ENCODE assay signal across 8 cellular contexts in the genomic region with DNA sequence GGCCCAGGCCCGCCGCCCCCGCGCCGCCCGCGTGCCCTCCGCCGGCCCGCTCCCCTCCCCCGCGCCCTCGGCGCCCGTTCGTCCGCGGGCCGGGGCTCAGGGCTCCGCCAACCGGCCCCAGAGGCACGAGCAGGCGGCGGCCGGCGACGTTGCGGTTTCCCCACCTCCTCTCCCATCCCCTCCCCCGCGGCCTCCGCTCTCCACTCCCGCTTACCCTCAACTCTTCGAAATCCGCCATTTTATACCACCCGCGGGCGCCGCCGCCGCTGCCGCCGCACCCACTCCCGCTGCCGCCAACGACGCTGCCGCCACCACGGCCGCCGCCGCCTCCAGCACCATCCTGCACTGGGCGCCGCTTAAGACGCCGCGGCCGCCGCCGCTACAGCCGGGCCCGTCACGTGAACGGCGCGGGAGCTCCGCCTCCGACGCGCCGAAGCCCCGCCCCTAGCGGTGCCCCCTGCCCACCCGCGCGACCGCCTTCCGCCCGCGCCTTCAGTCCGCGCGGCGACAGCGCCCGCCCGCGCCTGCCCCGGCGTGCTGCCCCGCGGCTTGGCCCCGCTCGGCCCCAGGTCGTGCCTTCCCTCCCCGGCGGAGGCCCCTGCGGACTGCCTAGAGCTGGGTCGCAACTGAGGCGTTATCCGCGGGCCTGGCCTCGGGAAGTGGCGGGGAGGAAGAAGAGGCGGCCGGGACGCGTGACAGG. TPM values are rescaled to one million over a fixed set of nuclear protein-coding genes. Genes with fewer than 3 reads are reported as not detected.
DNase-seq lines count a peak whose midpoint lies in the region; ATAC-seq, FAIRE-seq and TF ChIP-seq lines count a peak whose summit lies in the region.

A gene with protein sequence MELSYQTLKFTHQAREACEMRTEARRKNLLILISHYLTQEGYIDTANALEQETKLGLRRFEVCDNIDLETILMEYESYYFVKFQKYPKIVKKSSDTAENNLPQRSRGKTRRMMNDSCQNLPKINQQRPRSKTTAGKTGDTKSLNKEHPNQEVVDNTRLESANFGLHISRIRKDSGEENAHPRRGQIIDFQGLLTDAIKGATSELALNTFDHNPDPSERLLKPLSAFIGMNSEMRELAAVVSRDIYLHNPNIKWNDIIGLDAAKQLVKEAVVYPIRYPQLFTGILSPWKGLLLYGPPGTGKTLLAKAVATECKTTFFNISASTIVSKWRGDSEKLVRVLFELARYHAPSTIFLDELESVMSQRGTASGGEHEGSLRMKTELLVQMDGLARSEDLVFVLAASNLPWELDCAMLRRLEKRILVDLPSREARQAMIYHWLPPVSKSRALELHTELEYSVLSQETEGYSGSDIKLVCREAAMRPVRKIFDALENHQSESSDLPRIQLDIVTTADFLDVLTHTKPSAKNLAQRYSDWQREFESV (plus strand): TSS at position 495 of the 700 bp plus-strand sequence. CDS start 29,271 bp downstream, outside the sequence.
A gene with protein sequence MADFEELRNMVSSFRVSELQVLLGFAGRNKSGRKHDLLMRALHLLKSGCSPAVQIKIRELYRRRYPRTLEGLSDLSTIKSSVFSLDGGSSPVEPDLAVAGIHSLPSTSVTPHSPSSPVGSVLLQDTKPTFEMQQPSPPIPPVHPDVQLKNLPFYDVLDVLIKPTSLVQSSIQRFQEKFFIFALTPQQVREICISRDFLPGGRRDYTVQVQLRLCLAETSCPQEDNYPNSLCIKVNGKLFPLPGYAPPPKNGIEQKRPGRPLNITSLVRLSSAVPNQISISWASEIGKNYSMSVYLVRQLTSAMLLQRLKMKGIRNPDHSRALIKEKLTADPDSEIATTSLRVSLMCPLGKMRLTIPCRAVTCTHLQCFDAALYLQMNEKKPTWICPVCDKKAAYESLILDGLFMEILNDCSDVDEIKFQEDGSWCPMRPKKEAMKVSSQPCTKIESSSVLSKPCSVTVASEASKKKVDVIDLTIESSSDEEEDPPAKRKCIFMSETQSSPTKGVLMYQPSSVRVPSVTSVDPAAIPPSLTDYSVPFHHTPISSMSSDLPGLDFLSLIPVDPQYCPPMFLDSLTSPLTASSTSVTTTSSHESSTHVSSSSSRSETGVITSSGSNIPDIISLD (minus strand): TSS at position 400 of the 700 bp plus-strand sequence. CDS start 162 bp downstream, at position 238.

- peaks cover 20% of the 10 kb centered on the region; the same call in 1 of the 2 replicates for H4K20me1 ChIP-seq in OCI-LY7 (ENCODE audit: insufficient read depth, low read length)

- peaks cover 43% of the 10 kb centered on the region for H3K4me1 Mint-ChIP-seq in activated T-cell treated with anti-CD3 and anti-CD28 coated beads, Interleukin-2, amount 50 U/mL, for 4 hours (ENCODE audit: low read depth)

- H3K4me1 ChIP-seq in OCI-LY7 (ENCODE audit: insufficient read depth, low read length, poor library complexity, severe bottlenecking) (peaks cover 12% of the 10 kb centered on the region), esophagus muscularis mucosa (peaks cover 27 to 46% (median 33%) of the 10 kb centered on the region in 4 donors)

- peak within 1 kb of the TSS; percentile 88; the same call in 1 of the 2 replicates for H2AFZ ChIP-seq in OCI-LY7 (ENCODE audit: low read length)

- H3K36me3 Mint-ChIP-seq in activated T-cell treated with anti-CD3 and anti-CD28 coated beads, Interleukin-2, amount 50 U/mL, for 4 hours (ENCODE audit: insufficient read depth) = no peaks in the 10 kb centered on the region

- no peak for TF ChIP-seq EP300 in esophagus muscularis mucosa (IDR thresholded peaks at IDR 0.05)

- H3K27ac ChIP-seq in OCI-LY7 (ENCODE audit: low read depth, low read length, poor library complexity, severe bottlenecking) (peak within 1 kb of the TSS; percentile 65), esophagus muscularis mucosa (replicated peaks in 1 of 4) (peak within 1 kb of the TSS; percentile 90 to 94 (median 92))

- peaks cover 44% of the 10 kb centered on the region for H3K79me2 ChIP-seq in OCI-LY7 (ENCODE audit: insufficient read depth, low read depth, low read length)

- intact Hi-C loops in OCI-LY7 (cut with micrococcal nuclease; ENCODE audit: unreplicated experiment) = no loop called here
- intact Hi-C loops in esophagus muscularis mucosa (cut with DNase I) = loop anchor here (10.0 kb wide), 1 partner anchor 228 kb away; no protein-coding TSS in a partner anchor

- H3K4me3 Mint-ChIP-seq in activated T-cell treated with anti-CD3 and anti-CD28 coated beads, Interleukin-2, amount 50 U/mL, for 4 hours = peak within 1 kb of the TSS; percentile 86

- peak; percentile 82 for ATAC-seq in GM21360 (IDR thresholded peaks at IDR 0.05; ENCODE audit: unreplicated experiment)
- ATAC-seq in activated T-cell treated with anti-CD3 and anti-CD28 coated beads, Interleukin-2, amount 50 U/mL, for 4 hours = peak; percentile 89

- FAIRE-seq in HTR-8/SVneo (lab: Jason Lieb, UNC) = no peak

- no peaks in the 10 kb centered on the region for H3K27me3 ChIP-seq in esophagus muscularis mucosa

- no TSS peak for BruUV-seq in OCI-LY7 (replicated peaks; lab: Mats Ljungman, UMichigan)

- POLR2A ChIA-PET in OCI-LY7 (lab: Charles Lee) = interaction anchor here (0.5 kb wide), 1 partner anchor 180 kb away, joined by 3 read pairs; no protein-coding TSS in a partner anchor

- CTCF ChIA-PET in OCI-LY7 (lab: Charles Lee; ENCODE audit: unreplicated experiment) = no interaction called here

- WGBS in esophagus muscularis mucosa = 3% methylated on average over 15 of the region's 107 CpGs

- no peaks in the 10 kb centered on the region for H3K9me2 ChIP-seq in OCI-LY7 (ENCODE audit: insufficient read depth, low read length)

- DNase-seq in D341Med (ENCODE audit: low spot score) (peak; percentile 99), HTR-8/SVneo (ENCODE audit: insufficient read length, low spot score) (peak; percentile 57), OCI-LY7 (ENCODE audit: low spot score) (peak; percentile 85), esophagus muscularis mucosa (ENCODE audit: extremely low spot score) (peak; percentile 92), myocyte (ENCODE audit: low read depth) (peak; percentile 81)
- DNase-seq in activated T-cell treated with anti-CD3 and anti-CD28 coated beads, Interleukin-2, amount 50 U/mL, for 4 hours = peak; percentile 69
- peak; percentile 34 to 75 for DNase-seq in stimulated activated CD8-positive, alpha-beta memory T cell treated with anti-CD3 and anti-CD28 coated beads, Interleukin-7, amount 100 ng/mL, for 4 hours (ENCODE audit: low read depth in 2 of 2)

- no peaks in the 10 kb centered on the region for H3K36me3 ChIP-seq in OCI-LY7 (ENCODE audit: insufficient read depth, low read length)
- no peaks in the 10 kb centered on the region for H3K36me3 ChIP-seq in esophagus muscularis mucosa

- TF ChIP-seq CTCF in OCI-LY7 (conservative IDR thresholded peaks at IDR 0.05; ENCODE audit: low read length) = no peak
- peak in 1 of 3 experiments; percentile 7 for TF ChIP-seq CTCF in esophagus muscularis mucosa (IDR thresholded peaks at IDR 0.05)

- TF ChIP-seq POLR2A in esophagus muscularis mucosa (IDR thresholded peaks at IDR 0.05; ENCODE audit: low read depth) = peak; percentile 18

- H3K4me3 ChIP-seq in OCI-LY7 (ENCODE audit: low read depth, low read length, poor library complexity, severe bottlenecking) (peak within 1 kb of the TSS; percentile 90), esophagus muscularis mucosa (peak within 1 kb of the TSS; percentile 79 to 91 (median 83))

- no peaks in the 10 kb centered on the region for H3K27me3 Mint-ChIP-seq in activated T-cell treated with anti-CD3 and anti-CD28 coated beads, Interleukin-2, amount 50 U/mL, for 4 hours (ENCODE audit: low read depth)

- H3K9me3 Mint-ChIP-seq in activated T-cell treated with anti-CD3 and anti-CD28 coated beads, Interleukin-2, amount 50 U/mL, for 4 hours = no peaks in the 10 kb centered on the region

- H3K4me2 ChIP-seq in OCI-LY7 (ENCODE audit: low read length) = peak within 1 kb of the TSS; percentile 93

- H3K9me3 ChIP-seq in OCI-LY7 (ENCODE audit: low read length) (no peaks in the 10 kb centered on the region), esophagus muscularis mucosa (no peaks in the 10 kb centered on the region)

RNA-seq across cellular contexts. Expression of the first gene that starts in this region (rescaled TPM):
- total RNA-seq in OCI-LY7 (2014; rRNA removed; shearing (Covaris generic)) = 5.7 and 8.1 TPM in 2 replicates
- total RNA-seq in OCI-LY7 (2022) (13.9 and 16.1 TPM in 2 replicates), esophagus muscularis mucosa (1 to 10 TPM in 3 of 4 donors, under 1 TPM in 1; 0.50 to 5.0 (median 4.3) TPM), myocyte (10.4 and 13.9 TPM in 2 replicates)
- total RNA-seq in activated T-cell treated with anti-CD3 and anti-CD28 coated beads, Interleukin-2, amount 50 U/mL, for 4 hours = 1 to 10 TPM in 1 of 3 donors, under 1 TPM in 2; 0.54 to 1.0 (median 0.61) TPM
- 5.8 TPM for polyA plus RNA-seq in myocyte (2012)

RNA-seq across cellular contexts. Expression of the second gene that starts in this region (rescaled TPM):
- 17.9 and 18.1 TPM in 2 replicates for total RNA-seq in OCI-LY7 (2014; rRNA removed; shearing (Covaris generic))
- total RNA-seq in OCI-LY7 (2022) (27.9 and 35.7 TPM in 2 replicates), esophagus muscularis mucosa (10 to 100 TPM; 18.1 to 26.9 (median 25.4) TPM), myocyte (38.5 and 38.9 TPM in 2 replicates)
- total RNA-seq in activated T-cell treated with anti-CD3 and anti-CD28 coated beads, Interleukin-2, amount 50 U/mL, for 4 hours = 10 to 100 TPM; 20.1 to 22.6 (median 21.0) TPM
- 16.7 TPM for polyA plus RNA-seq in myocyte (2012)

Comparison
In these comparisons a context has a peak if more than half of its experiments do, and no peak if none do; other contexts are left out.
1. Peak in every context shown above with its lines: DNase-seq, ATAC-seq, H3K4me3 ChIP-seq and H3K27ac ChIP-seq.